In genomic region chr9:74041588-74041987, GRCh38 we compare ENCODE assay signal across 23 cellular contexts.
A peak's percentile ranks its signal among the peaks of the same experiment; 100 is the strongest.
DNase-seq lines count a peak whose midpoint lies in the region; ATAC-seq and TF ChIP-seq lines count a peak whose summit lies in the region.
"Had no signal": no experiment of that assay in that cellular context is flagged by ENCODE, and none has a peak within 500 bp of the region (broad histone marks: within the 10 kb centered on the region; RNA-seq: fewer than 3 reads in every experiment).

No MANE protein-coding gene starts in this region.

- TF ChIP-seq POLR2A in right lobe of liver (IDR thresholded peaks at IDR 0.05), result no peak

- H3K4me1 ChIP-seq in right lobe of liver, result peaks cover 0 to 13% (median 0%) of the 10 kb centered on the region in 4 donors
- H3K4me1 ChIP-seq: A549; BE2C; BLaER1 treated with 17β-estradiol and CSF1 and Interleukin-3, amounts not matched to agents 10 nM and 100 nM had no signal

- TF ChIP-seq CTCF in right lobe of liver (IDR thresholded peaks at IDR 0.05), result no peak
- TF ChIP-seq CTCF in GM20000 (IDR thresholded peaks at IDR 0.05; ENCODE audit: extremely low read depth, missing control alignments), result no peak

- H3K27me3 ChIP-seq in right lobe of liver, result no peaks in the 10 kb centered on the region
- H3K27me3 ChIP-seq: BE2C; BLaER1 treated with 17β-estradiol and CSF1 and Interleukin-3, amounts not matched to agents 10 nM and 100 nM had no signal

- DNase-seq in DMS153 (lab: John Stamatoyannopoulos, UW), result peak; percentile 7
- no peak for DNase-seq in DMS153 treated with DMSO at 0.1 percent for 48 hours (lab: John Stamatoyannopoulos, UW; ENCODE audit: unreplicated experiment)
- peak; percentile 4 for DNase-seq in HuH-7 (ENCODE audit: low spot score)
- DNase-seq in left lobe of liver (ENCODE audit: low spot score), result no peak
- DNase-seq in right lobe of liver, result no peak
- DNase-seq in GM20000 (ENCODE audit: low spot score), result no peak
- DNase-seq: 8988T; ACHN; AML-193; BE2C; CD4-positive, alpha-beta T cell; CD8-positive, alpha-beta memory T cell; DMS 273 treated with DMSO at 0.1 percent for 48 hours; EL; GDM1; H9 had no signal

- no peak overlapping the region for H3K4me3 ChIP-seq in right lobe of liver
- H3K4me3 ChIP-seq: A549; BLaER1 treated with 17β-estradiol and CSF1 and Interleukin-3, amounts not matched to agents 10 nM and 100 nM; GM12878; GM23338 had no signal

- H3K9me3 ChIP-seq in right lobe of liver, result no peaks in the 10 kb centered on the region
- H3K9me3 ChIP-seq: A549; BE2C; BLaER1 treated with 17β-estradiol and CSF1 and Interleukin-3, amounts not matched to agents 10 nM and 100 nM had no signal

- no peak overlapping the region for H3K27ac ChIP-seq in right lobe of liver
- H3K27ac ChIP-seq: A549; BLaER1 treated with 17β-estradiol and CSF1 and Interleukin-3, amounts not matched to agents 10 nM and 100 nM had no signal

- H3K36me3 ChIP-seq in right lobe of liver, result no peaks in the 10 kb centered on the region
- H3K36me3 ChIP-seq: BE2C; BLaER1 treated with 17β-estradiol and CSF1 and Interleukin-3, amounts not matched to agents 10 nM and 100 nM had no signal

- ATAC-seq in left lobe of liver (peak; percentile 83), right lobe of liver (peak; percentile 82 to 93 (median 88)), HG03565 (IDR thresholded peaks at IDR 0.05; ENCODE audit: unreplicated experiment) (no peak), HG02678 (IDR thresholded peaks at IDR 0.05; ENCODE audit: unreplicated experiment) (no peak)
- ATAC-seq: A549, GM12878, GM23338, HCT116 had no signal

- intact Hi-C loops in right lobe of liver (cut with DNase I), result no loop called here

Comparison
In these comparisons a context has a peak if more than half of its experiments do, and no peak if none do; other contexts are left out.
1. DNase-seq: peak in DMS153 (single experiment) and HuH-7 (single experiment); none in DMS153 treated with DMSO at 0.1 percent for 48 hours (single experiment), left lobe of liver (single experiment), right lobe of liver (0 of 3) and GM20000 (single experiment).
2. ATAC-seq: peak in left lobe of liver (single experiment) and right lobe of liver (4 of 4); none in HG03565 (single experiment) and HG02678 (single experiment).